Comparison of ENCODE assay signal across 17 cellular contexts in the genomic region with DNA sequence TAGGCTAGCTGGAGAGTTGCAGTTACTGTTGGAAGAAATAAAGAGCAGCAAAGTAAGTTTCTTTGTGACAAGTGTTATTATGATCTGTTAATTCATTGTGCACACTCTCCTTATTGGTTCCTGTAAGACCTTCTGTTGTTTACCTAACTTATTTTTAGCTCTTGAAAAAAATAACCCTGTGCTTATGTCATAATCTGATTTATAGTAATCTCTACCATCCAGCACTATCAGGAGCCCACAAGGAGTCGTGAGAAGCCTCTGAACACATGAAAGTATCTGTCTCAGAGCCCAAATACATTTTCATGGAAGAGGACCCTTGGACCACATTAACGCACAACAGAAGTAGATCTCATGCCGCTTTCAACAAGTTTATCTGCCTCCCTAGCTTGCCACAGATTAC. TPM values are rescaled to one million over a fixed set of nuclear protein-coding genes. Genes with fewer than 3 reads are reported as not detected.
A peak's percentile ranks its signal among the peaks of the same experiment; 100 is the strongest.
DNase-seq lines count a peak whose midpoint lies in the region; ATAC-seq and TF ChIP-seq lines count a peak whose summit lies in the region.
"Had no signal": no experiment of that assay in that cellular context is flagged by ENCODE, and none has a peak within 500 bp of the region (broad histone marks: within the 10 kb centered on the region; RNA-seq: fewer than 3 reads in every experiment).

No MANE protein-coding gene starts in this region.

- TF ChIP-seq CTCF in SK-N-SH (IDR thresholded peaks at IDR 0.05): no peak
- no peak for TF ChIP-seq CTCF in CD4-positive, alpha-beta T cell (IDR thresholded peaks at IDR 0.05)

- H3K36me3 ChIP-seq in SK-N-SH (replicated peaks in 1 of 2; ENCODE audit: control insufficient read depth in 1 of 2, insufficient read depth in 2 of 2, low read length in 1 of 2): peaks cover 67 to 73% of the 10 kb centered on the region in 2 experiments

- H3K9me3 Mint-ChIP-seq in CD4-positive, alpha-beta T cell: peaks cover 5% of the 10 kb centered on the region
- H3K9me3 Mint-ChIP-seq: HFFc6 had no signal

- no peaks in the 10 kb centered on the region for H4K20me1 ChIP-seq in SK-N-SH (ENCODE audit: insufficient read depth)
- H4K20me1 ChIP-seq: BLaER1 had no signal

- intact Hi-C loops in CD4-positive, alpha-beta T cell (cut with DNase I, micrococcal nuclease): no loop called here

- peaks cover 8% of the 10 kb centered on the region for H3F3A ChIP-seq in SK-N-SH (replicated peaks; ENCODE audit: insufficient read depth)

- H3K27ac ChIP-seq in SK-N-SH (ENCODE audit: low read depth in 2 of 2, low read length in 1 of 2): no peak overlapping the region; a peak in 1 of 4 replicates
- no peak overlapping the region for H3K27ac ChIP-seq in CD4-positive, alpha-beta T cell (ENCODE audit: low read depth, low read length)
- H3K27ac ChIP-seq: BLaER1 had no signal

- TF ChIP-seq EP300 in SK-N-SH (IDR thresholded peaks at IDR 0.05; ENCODE audit: borderline replicate concordance in 1 of 2, low read depth in 1 of 2, low read length in 1 of 2): no peak

- H3K79me2 ChIP-seq in SK-N-SH (ENCODE audit: insufficient read depth): peaks cover 8% of the 10 kb centered on the region; the same call in 1 of the 2 replicates

- CTCF ChIA-PET in SK-N-SH (lab: Yijun Ruan, JAX): interaction anchor here (0.6 to 4.9 kb wide), 5 partner anchors 9 to 498 kb away, joined by 3 to 32 read pairs (median 5); no protein-coding TSS in a partner anchor
- CTCF ChIA-PET in CD4-positive, alpha-beta T cell (lab: Charles Lee): no interaction called here

- H3K9me2 ChIP-seq in SK-N-SH: no peaks in the 10 kb centered on the region

- no peak overlapping the region for H3K9ac ChIP-seq in SK-N-SH
- H3K9ac ChIP-seq: BLaER1 had no signal

- no peak overlapping the region for H3K4me3 Mint-ChIP-seq in CD4-positive, alpha-beta T cell
- H3K4me3 Mint-ChIP-seq: HFFc6 had no signal

- H3K27me3 ChIP-seq in SK-N-SH (ENCODE audit: insufficient read depth): no peaks in the 10 kb centered on the region
- H3K27me3 ChIP-seq in CD4-positive, alpha-beta T cell (ENCODE audit: control insufficient read depth, insufficient read depth, low read length): no peaks in the 10 kb centered on the region
- H3K27me3 ChIP-seq: BLaER1 had no signal

- H2AFZ ChIP-seq in SK-N-SH (ENCODE audit: low read depth): no peak overlapping the region

- H3K4me1 ChIP-seq in SK-N-SH (ENCODE audit: control insufficient read depth in 1 of 2, insufficient read depth in 2 of 2, low read depth in 1 of 2, low read length in 1 of 2): no peaks in the 10 kb centered on the region; a peak in 1 of 4 replicates
- H3K4me1 ChIP-seq: BLaER1 had no signal

- no peak for TF ChIP-seq RAD21 in SK-N-SH (IDR thresholded peaks at IDR 0.05; ENCODE audit: low read length)

- peak; percentile 42; the same call in 2 of the 3 replicates for ATAC-seq in SK-N-SH treated with all-trans-retinoic acid at 6 μM for 48 hours
- no peak for ATAC-seq in CD4-positive, alpha-beta T cell (ENCODE audit: poor library complexity)
- no peak for ATAC-seq in stimulated activated naive CD8-positive, alpha-beta T cell treated with anti-CD3 and anti-CD28 coated beads, Interleukin-15, Interleukin-2, amounts not matched to agents 100 U/mL and 50 U/mL, for 24 hours
- ATAC-seq: HepG2 had no signal

- H3K36me3 Mint-ChIP-seq in CD4-positive, alpha-beta T cell (ENCODE audit: low read depth): peaks cover 41% of the 10 kb centered on the region

- POLR2A ChIA-PET in SK-N-SH (lab: Yijun Ruan, JAX): no interaction called here
- POLR2A ChIA-PET in CD4-positive, alpha-beta T cell (lab: Charles Lee): interaction anchor here (1.0 kb wide), 1 partner anchor 8 kb away, joined by 5 read pairs; no protein-coding TSS in a partner anchor

- no peaks in the 10 kb centered on the region for H3K27me3 Mint-ChIP-seq in CD4-positive, alpha-beta T cell

- no peak for DNase-seq in SK-N-SH
- peak; percentile 88 for DNase-seq in NCI-H82 (lab: John Stamatoyannopoulos, UW)
- DNase-seq in myocyte (ENCODE audit: low read depth): peak; percentile 44
- DNase-seq in CD4-positive, alpha-beta T cell: no peak
- DNase-seq in T-helper 9 cell: no peak
- no peak for DNase-seq in stimulated activated naive CD8-positive, alpha-beta T cell treated with anti-CD3 and anti-CD28 coated beads, Interleukin-15, Interleukin-2, amounts not matched to agents 100 U/mL and 50 U/mL, for 24 hours
- DNase-seq: 8988T, AML-193, Calu3, DMS153, DMS79 treated with DMSO at 0.1 percent for 48 hours, GF-D8, HCEC 1CT, HFFc6 had no signal

- no peak overlapping the region for H3K4me2 ChIP-seq in SK-N-SH
- H3K4me2 ChIP-seq: BLaER1 had no signal

- 95% methylated on average over 3 of the region's 3 CpGs for WGBS in SK-N-SH (ENCODE audit: low lambda C conversion rate)

- no peaks in the 10 kb centered on the region for H3K9me3 ChIP-seq in SK-N-SH
- H3K9me3 ChIP-seq in CD4-positive, alpha-beta T cell (ENCODE audit: control insufficient read depth, low read length): no peaks in the 10 kb centered on the region
- H3K9me3 ChIP-seq: BLaER1 had no signal

- H3K4me1 Mint-ChIP-seq in CD4-positive, alpha-beta T cell (ENCODE audit: low read depth): no peaks in the 10 kb centered on the region

- H3K4me3 ChIP-seq in SK-N-SH (ENCODE audit: low read depth in 2 of 2, low read length in 1 of 2): no peak overlapping the region
- H3K4me3 ChIP-seq: BLaER1 had no signal

- H3K27ac Mint-ChIP-seq in CD4-positive, alpha-beta T cell: no peak overlapping the region
- H3K27ac Mint-ChIP-seq: HFFc6 had no signal

TF ChIP-seq in SK-N-SH treated with all-trans-retinoic acid at 6 μM for 48 hours, 23 proteins besides CTCF, POLR2A, EP300 and RAD21 (continues in another document):
- TF ChIP-seq, protein P1, sequence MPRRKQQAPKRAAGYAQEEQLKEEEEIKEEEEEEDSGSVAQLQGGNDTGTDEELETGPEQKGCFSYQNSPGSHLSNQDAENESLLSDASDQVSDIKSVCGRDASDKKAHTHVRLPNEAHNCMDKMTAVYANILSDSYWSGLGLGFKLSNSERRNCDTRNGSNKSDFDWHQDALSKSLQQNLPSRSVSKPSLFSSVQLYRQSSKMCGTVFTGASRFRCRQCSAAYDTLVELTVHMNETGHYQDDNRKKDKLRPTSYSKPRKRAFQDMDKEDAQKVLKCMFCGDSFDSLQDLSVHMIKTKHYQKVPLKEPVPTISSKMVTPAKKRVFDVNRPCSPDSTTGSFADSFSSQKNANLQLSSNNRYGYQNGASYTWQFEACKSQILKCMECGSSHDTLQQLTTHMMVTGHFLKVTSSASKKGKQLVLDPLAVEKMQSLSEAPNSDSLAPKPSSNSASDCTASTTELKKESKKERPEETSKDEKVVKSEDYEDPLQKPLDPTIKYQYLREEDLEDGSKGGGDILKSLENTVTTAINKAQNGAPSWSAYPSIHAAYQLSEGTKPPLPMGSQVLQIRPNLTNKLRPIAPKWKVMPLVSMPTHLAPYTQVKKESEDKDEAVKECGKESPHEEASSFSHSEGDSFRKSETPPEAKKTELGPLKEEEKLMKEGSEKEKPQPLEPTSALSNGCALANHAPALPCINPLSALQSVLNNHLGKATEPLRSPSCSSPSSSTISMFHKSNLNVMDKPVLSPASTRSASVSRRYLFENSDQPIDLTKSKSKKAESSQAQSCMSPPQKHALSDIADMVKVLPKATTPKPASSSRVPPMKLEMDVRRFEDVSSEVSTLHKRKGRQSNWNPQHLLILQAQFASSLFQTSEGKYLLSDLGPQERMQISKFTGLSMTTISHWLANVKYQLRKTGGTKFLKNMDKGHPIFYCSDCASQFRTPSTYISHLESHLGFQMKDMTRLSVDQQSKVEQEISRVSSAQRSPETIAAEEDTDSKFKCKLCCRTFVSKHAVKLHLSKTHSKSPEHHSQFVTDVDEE (CRISPR knock-in tag; IDR thresholded peaks at IDR 0.05): no peak

TF ChIP-seq in SK-N-SH, 30 proteins besides CTCF, POLR2A, EP300 and RAD21 (continues in another document):
- TF ChIP-seq, protein P2, sequence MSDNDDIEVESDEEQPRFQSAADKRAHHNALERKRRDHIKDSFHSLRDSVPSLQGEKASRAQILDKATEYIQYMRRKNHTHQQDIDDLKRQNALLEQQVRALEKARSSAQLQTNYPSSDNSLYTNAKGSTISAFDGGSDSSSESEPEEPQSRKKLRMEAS (IDR thresholded peaks at IDR 0.05; ENCODE audit: low read depth): no peak
- TF ChIP-seq, protein P3, sequence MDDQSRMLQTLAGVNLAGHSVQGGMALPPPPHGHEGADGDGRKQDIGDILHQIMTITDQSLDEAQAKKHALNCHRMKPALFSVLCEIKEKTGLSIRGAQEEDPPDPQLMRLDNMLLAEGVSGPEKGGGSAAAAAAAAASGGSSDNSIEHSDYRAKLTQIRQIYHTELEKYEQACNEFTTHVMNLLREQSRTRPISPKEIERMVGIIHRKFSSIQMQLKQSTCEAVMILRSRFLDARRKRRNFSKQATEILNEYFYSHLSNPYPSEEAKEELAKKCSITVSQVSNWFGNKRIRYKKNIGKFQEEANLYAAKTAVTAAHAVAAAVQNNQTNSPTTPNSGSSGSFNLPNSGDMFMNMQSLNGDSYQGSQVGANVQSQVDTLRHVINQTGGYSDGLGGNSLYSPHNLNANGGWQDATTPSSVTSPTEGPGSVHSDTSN (IDR thresholded peaks at IDR 0.05): no peak
- no peak for TF ChIP-seq FOXJ3 (CRISPR knock-in tag; IDR thresholded peaks at IDR 0.05)
- TF ChIP-seq ELF1 (IDR thresholded peaks at IDR 0.05): no peak
- TF ChIP-seq TEAD4 (IDR thresholded peaks at IDR 0.05; ENCODE audit: borderline replicate concordance, insufficient read depth): no peak
- TF ChIP-seq RCOR1 (IDR thresholded peaks at IDR 0.05; ENCODE audit: low read length): no peak
- TF ChIP-seq, protein P4, sequence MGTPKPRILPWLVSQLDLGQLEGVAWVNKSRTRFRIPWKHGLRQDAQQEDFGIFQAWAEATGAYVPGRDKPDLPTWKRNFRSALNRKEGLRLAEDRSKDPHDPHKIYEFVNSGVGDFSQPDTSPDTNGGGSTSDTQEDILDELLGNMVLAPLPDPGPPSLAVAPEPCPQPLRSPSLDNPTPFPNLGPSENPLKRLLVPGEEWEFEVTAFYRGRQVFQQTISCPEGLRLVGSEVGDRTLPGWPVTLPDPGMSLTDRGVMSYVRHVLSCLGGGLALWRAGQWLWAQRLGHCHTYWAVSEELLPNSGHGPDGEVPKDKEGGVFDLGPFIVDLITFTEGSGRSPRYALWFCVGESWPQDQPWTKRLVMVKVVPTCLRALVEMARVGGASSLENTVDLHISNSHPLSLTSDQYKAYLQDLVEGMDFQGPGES (IDR thresholded peaks at IDR 0.05; ENCODE audit: low read depth, low read length): no peak

RNA-seq across cellular contexts. Expression of a gene that starts 45.8 kb away (rescaled TPM):
- 14.5 and 14.9 TPM in 2 replicates for polyA plus RNA-seq in SK-N-SH (2012; rRNA removed)
- 18.1 and 23.0 TPM in 2 replicates for polyA plus RNA-seq in SK-N-SH (2012; cell fraction: cytosol; rRNA removed)
- 7.3 and 15.6 TPM in 2 replicates for polyA plus RNA-seq in SK-N-SH (2012; cell fraction: nucleus; rRNA removed)
- 2.8 and 3.7 TPM in 2 replicates for total RNA-seq in myocyte
- polyA plus RNA-seq in myocyte (2012): 0.57 TPM
- total RNA-seq in CD4-positive, alpha-beta T cell: 1 to 10 TPM; 3.4 to 3.8 TPM

Comparison
In these comparisons a context has a peak if more than half of its experiments do, and no peak if none do; other contexts are left out.
1. DNase-seq: peak in NCI-H82 (single experiment) and myocyte (single experiment); none in SK-N-SH (single experiment), CD4-positive, alpha-beta T cell (0 of 10), T-helper 9 cell (single experiment) and stimulated activated naive CD8-positive, alpha-beta T cell treated with anti-CD3 and anti-CD28 coated beads, Interleukin-15, Interleukin-2, amounts not matched to agents 100 U/mL and 50 U/mL, for 24 hours (single experiment).